19 cellular contexts compared by ENCODE assay signal in the genomic region with DNA sequence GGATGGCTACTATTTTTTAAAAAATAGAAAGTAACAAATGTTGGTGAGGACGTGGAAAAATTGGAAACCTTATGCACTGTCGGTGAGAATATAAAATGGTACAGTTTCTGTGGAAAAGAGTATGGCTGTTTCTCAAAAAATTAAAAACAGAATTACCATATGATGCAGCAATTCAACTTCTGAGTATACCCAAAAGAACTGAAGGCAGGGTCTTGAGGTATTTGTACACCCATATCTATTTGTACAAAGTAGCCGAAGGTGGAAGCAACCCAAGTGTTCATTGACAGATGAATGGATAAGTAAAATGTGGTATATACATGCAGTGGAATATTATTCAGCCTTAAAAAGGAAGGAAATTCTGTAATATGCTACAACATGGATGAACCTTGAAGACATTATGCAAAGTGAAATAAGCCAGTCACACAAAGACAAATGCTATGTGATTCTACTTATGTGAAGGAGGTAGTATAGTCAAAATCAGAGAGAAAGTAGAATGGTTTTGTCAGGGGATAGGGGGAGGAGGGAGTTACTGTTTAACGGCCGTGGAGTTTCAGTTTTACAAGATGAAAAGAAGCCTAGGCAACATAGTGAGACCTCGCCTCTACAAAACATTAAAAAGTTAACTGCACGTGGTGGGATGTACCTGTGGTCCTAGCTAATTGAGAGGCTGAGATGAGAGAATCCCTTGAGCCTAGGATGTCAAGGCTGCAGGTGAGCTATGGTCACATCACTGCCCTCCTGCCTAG. TPM values are rescaled to one million over a fixed set of nuclear protein-coding genes. Genes with fewer than 3 reads are reported as not detected.
A peak's percentile ranks its signal among the peaks of the same experiment; 100 is the strongest.
DNase-seq lines count a peak whose midpoint lies in the region; ATAC-seq and TF ChIP-seq lines count a peak whose summit lies in the region.
"Had no signal": no experiment of that assay in that cellular context is flagged by ENCODE, and none has a peak within 500 bp of the region (broad histone marks: within the 10 kb centered on the region; RNA-seq: fewer than 3 reads in every experiment).

No MANE protein-coding gene starts in this region.

- CTCF ChIA-PET in activated CD4-positive, alpha-beta memory T cell treated with anti-CD3 and anti-CD28 coated beads, Interleukin-2, amount 10 ng/mL, durations not matched to agents 7 days and 5 days (lab: Charles Lee) = no interaction called here

- no peaks in the 10 kb centered on the region; the same call in 1 of the 2 replicates for H3K79me2 ChIP-seq in GM23338 (replicated peaks; ENCODE audit: insufficient read depth)

- no peaks in the 10 kb centered on the region for H3K27me3 Mint-ChIP-seq in GM23338 (ENCODE audit: insufficient read depth, low read depth, poor library complexity)
- no peaks in the 10 kb centered on the region for H3K27me3 Mint-ChIP-seq in activated CD4-positive, alpha-beta memory T cell treated with anti-CD3 and anti-CD28 coated beads, Interleukin-2, amount 10 ng/mL, durations not matched to agents 7 days and 5 days
- H3K27me3 Mint-ChIP-seq: effector memory CD8-positive, alpha-beta T cell had no signal

- no peaks in the 10 kb centered on the region for H3F3A ChIP-seq in GM23338 (replicated peaks; ENCODE audit: low read depth)

- DNase-seq in left ventricle myocardium superior (no peak), GM23338 (ENCODE audit: low spot score) (no peak), NCI-H774 (lab: John Stamatoyannopoulos, UW) (no peak)
- no peak for DNase-seq in activated CD4-positive, alpha-beta memory T cell treated with anti-CD3 and anti-CD28 coated beads, Interleukin-2, amount 10 ng/mL, durations not matched to agents 7 days and 5 days
- DNase-seq: activated naive CD4-positive, alpha-beta T cell treated with anti-CD3 and anti-CD28 coated beads for 36 hours; AML-193; DMS53; effector memory CD8-positive, alpha-beta T cell; mesenchymal stem cell; NCI-H187; NCI-H748 treated with DMSO at 0.1 percent for 48 hours; right cardiac atrium; stimulated activated CD4-positive, alpha-beta T cell treated with anti-CD3 and anti-CD28 coated beads, Interleukin-4, amount 100 ng/mL, for 4 hours; stimulated activated naive CD4-positive, alpha-beta T cell treated with Interleukin-2 at 50 U/mL for 16 hours had no signal

- no peaks in the 10 kb centered on the region for H3K27me3 ChIP-seq in GM23338 (ENCODE audit: insufficient read depth)

- ATAC-seq in GM18508 (IDR thresholded peaks at IDR 0.05; ENCODE audit: insufficient read depth, unreplicated experiment) (peak; percentile 75), GM19372 (IDR thresholded peaks at IDR 0.05; ENCODE audit: low read depth, unreplicated experiment) (peak; percentile 81), HG02763 (IDR thresholded peaks at IDR 0.05; ENCODE audit: unreplicated experiment) (peak; percentile 67), HG03432 (IDR thresholded peaks at IDR 0.05; ENCODE audit: unreplicated experiment) (peak; percentile 88), left ventricle myocardium superior (no peak), GM23338 (no peak)
- ATAC-seq: effector memory CD8-positive, alpha-beta T cell; right cardiac atrium had no signal

- H3K36me3 Mint-ChIP-seq in GM23338 (ENCODE audit: low read depth) = peaks cover 15% of the 10 kb centered on the region
- peaks cover 28% of the 10 kb centered on the region for H3K36me3 Mint-ChIP-seq in activated CD4-positive, alpha-beta memory T cell treated with anti-CD3 and anti-CD28 coated beads, Interleukin-2, amount 10 ng/mL, durations not matched to agents 7 days and 5 days (ENCODE audit: low read depth)

- no peak overlapping the region for H3K27ac Mint-ChIP-seq in GM23338
- H3K27ac Mint-ChIP-seq in activated CD4-positive, alpha-beta memory T cell treated with anti-CD3 and anti-CD28 coated beads, Interleukin-2, amount 10 ng/mL, durations not matched to agents 7 days and 5 days = no peak overlapping the region
- H3K27ac Mint-ChIP-seq: activated naive CD4-positive, alpha-beta T cell treated with anti-CD3 and anti-CD28 coated beads for 36 hours; effector memory CD8-positive, alpha-beta T cell; T-helper 2 cell treated with Interferon-gamma antibody and Interleukin-4, amounts not matched to agents 5 μg/mL and 100 μg/mL, for 36 hours had no signal

- H3K4me1 ChIP-seq in GM23338 (ENCODE audit: insufficient read depth) = no peaks in the 10 kb centered on the region

- TF ChIP-seq CTCF in GM23338 (conservative IDR thresholded peaks at IDR 0.05; ENCODE audit: low read depth in 2 of 2) = no peak

- no peaks in the 10 kb centered on the region; the same call in 2 of the 3 replicates for H3K9me3 Mint-ChIP-seq in GM23338
- peaks cover 14% of the 10 kb centered on the region for H3K9me3 Mint-ChIP-seq in activated CD4-positive, alpha-beta memory T cell treated with anti-CD3 and anti-CD28 coated beads, Interleukin-2, amount 10 ng/mL, durations not matched to agents 7 days and 5 days

- H3K9me2 ChIP-seq in GM23338 (ENCODE audit: insufficient read depth) = no peaks in the 10 kb centered on the region

- no peak overlapping the region for H3K4me3 Mint-ChIP-seq in GM23338
- no peak overlapping the region for H3K4me3 Mint-ChIP-seq in activated CD4-positive, alpha-beta memory T cell treated with anti-CD3 and anti-CD28 coated beads, Interleukin-2, amount 10 ng/mL, durations not matched to agents 7 days and 5 days
- H3K4me3 Mint-ChIP-seq: activated naive CD4-positive, alpha-beta T cell treated with anti-CD3 and anti-CD28 coated beads for 36 hours; effector memory CD8-positive, alpha-beta T cell; T-helper 2 cell treated with Interferon-gamma antibody and Interleukin-4, amounts not matched to agents 5 μg/mL and 100 μg/mL, for 36 hours had no signal

- no peaks in the 10 kb centered on the region for H3K36me3 ChIP-seq in GM23338 (ENCODE audit: insufficient read depth)

- H3K4me1 Mint-ChIP-seq in GM23338 = peaks cover 8% of the 10 kb centered on the region
- H3K4me1 Mint-ChIP-seq in activated CD4-positive, alpha-beta memory T cell treated with anti-CD3 and anti-CD28 coated beads, Interleukin-2, amount 10 ng/mL, durations not matched to agents 7 days and 5 days = peaks cover 5% of the 10 kb centered on the region

- H2AFZ ChIP-seq in GM23338 = no peak overlapping the region

- no peak overlapping the region for H3K4me2 ChIP-seq in GM23338

- H3K4me3 ChIP-seq in GM23338 = no peak overlapping the region

- no peak overlapping the region for H3K27ac ChIP-seq in GM23338 (ENCODE audit: low read depth)

- intact Hi-C loops in left ventricle myocardium superior (cut with micrococcal nuclease) = no loop called here

- no peaks in the 10 kb centered on the region for H4K20me1 ChIP-seq in GM23338 (replicated peaks; ENCODE audit: insufficient read depth)

- POLR2A ChIA-PET in activated CD4-positive, alpha-beta memory T cell treated with anti-CD3 and anti-CD28 coated beads, Interleukin-2, amount 10 ng/mL, durations not matched to agents 7 days and 5 days (lab: Charles Lee) = no interaction called here

RNA-seq across cellular contexts. Expression of a gene that starts 38.4 kb away (rescaled TPM):
- 89.1 TPM for total RNA-seq in left ventricle myocardium superior
- 389 and 434 TPM in 2 replicates for total RNA-seq in GM23338 (2014; rRNA removed; shearing (Covaris generic))
- polyA plus RNA-seq in GM23338 (2016; fragmentation: Nextera tagmentation; extraction: Ambion mirVana) = 778 and 865 TPM in 2 replicates
- 100 to 1,000 TPM; 131 to 135 TPM for total RNA-seq in activated CD4-positive, alpha-beta memory T cell treated with anti-CD3 and anti-CD28 coated beads, Interleukin-2, amount 10 ng/mL, durations not matched to agents 7 days and 5 days

Comparison
In these comparisons a context has a peak if more than half of its experiments do, and no peak if none do; other contexts are left out.
1. ATAC-seq: peak in GM18508 (single experiment), GM19372 (single experiment), HG02763 (single experiment) and HG03432 (single experiment); none in left ventricle myocardium superior (single experiment) and GM23338 (single experiment).